ENCODE assay signal across 8 cellular contexts in genomic region chr11:10301656-10302293, GRCh38. TPM values are rescaled to one million over a fixed set of nuclear protein-coding genes. Genes with fewer than 3 reads are reported as not detected.
DNase-seq lines count a peak whose midpoint lies in the region; ATAC-seq and TF ChIP-seq lines count a peak whose summit lies in the region.

No MANE protein-coding gene starts in this region.

- H4K5ac ChIP-seq in mesendoderm (ENCODE audit: low read length), result no peak overlapping the region

- no peak overlapping the region for H3K18ac ChIP-seq in mesendoderm (ENCODE audit: low read length)

- H3K36me3 ChIP-seq in right atrium auricular region (peaks cover 8% of the 10 kb centered on the region), brain microvascular endothelial cell (replicated peaks) (peaks cover 14% of the 10 kb centered on the region), mesendoderm (ENCODE audit: control insufficient read depth, insufficient read depth, low read length) (no peaks in the 10 kb centered on the region)

- H3K27ac ChIP-seq in right atrium auricular region, result peak overlapping the region; percentile 85 to 88
- peak overlapping the region; percentile 82 for H3K27ac ChIP-seq in brain microvascular endothelial cell
- no peak overlapping the region for H3K27ac ChIP-seq in mesendoderm (ENCODE audit: low read depth, low read length)

- no CpG with 5 or more reads among the region's 6 CpGs for WGBS in mesendoderm (ENCODE audit: extremely low coverage, insufficient coverage, low lambda C conversion rate)

- peak overlapping the region; percentile 81 for H3K9ac ChIP-seq in mesendoderm (ENCODE audit: low read length)

- no peak overlapping the region for H2BK15ac ChIP-seq in mesendoderm (replicated peaks; ENCODE audit: low read depth)

- H3K27me3 ChIP-seq in right atrium auricular region (no peaks in the 10 kb centered on the region), brain microvascular endothelial cell (replicated peaks) (no peaks in the 10 kb centered on the region), mesendoderm (ENCODE audit: insufficient read depth, low read length, poor library complexity) (no peaks in the 10 kb centered on the region)

- H4K8ac ChIP-seq in mesendoderm (ENCODE audit: low read depth, low read length), result no peak overlapping the region

- H3K79me1 ChIP-seq in mesendoderm (ENCODE audit: low read length), result no peaks in the 10 kb centered on the region

- in situ Hi-C loops in brain microvascular endothelial cell (cut with HindIII; ENCODE audit: low pct_ligation_motif_present, low sequenced_read_pairs), result loop anchor here (25.0 kb wide), 1 partner anchor 314 kb away; no protein-coding TSS in a partner anchor

- no peak overlapping the region for H3K56ac ChIP-seq in mesendoderm (ENCODE audit: low read length)

- H3K4me1 ChIP-seq in right atrium auricular region (peaks cover 0 to 32% of the 10 kb centered on the region in 2 donors), mesendoderm (ENCODE audit: control insufficient read depth, low read depth, low read length) (peaks cover 2% of the 10 kb centered on the region)

- peaks cover 20% of the 10 kb centered on the region for H3K79me2 ChIP-seq in mesendoderm (ENCODE audit: control insufficient read depth, insufficient read depth, low read length)

- no peak overlapping the region for H2BK5ac ChIP-seq in mesendoderm (ENCODE audit: low read length)

- H3K4me3 ChIP-seq in right atrium auricular region (peak overlapping the region in 1 of 2 donors; percentile 66), brain microvascular endothelial cell (ENCODE audit: low read depth, low read length) (peak overlapping the region; percentile 95), mesendoderm (ENCODE audit: low read length) (no peak overlapping the region)

- TF ChIP-seq CTCF in right atrium auricular region (IDR thresholded peaks at IDR 0.05) (no peak), brain microvascular endothelial cell (IDR thresholded peaks at IDR 0.05; ENCODE audit: low read depth, low read length, missing control alignments) (no peak)

- H3K23ac ChIP-seq in mesendoderm (ENCODE audit: low read length), result no peak overlapping the region

- no peak for ATAC-seq in Right ventricle myocardium superior (ENCODE audit: poor library complexity)

- intact Hi-C loops in Right ventricle myocardium superior (cut with DNase I), result loop anchor here (10.0 kb wide), 1 partner anchor 327 kb away; no protein-coding TSS in a partner anchor

- no peak overlapping the region for H2AK5ac ChIP-seq in mesendoderm (ENCODE audit: low read length)

- no peaks in the 10 kb centered on the region for H3K9me3 ChIP-seq in right atrium auricular region

- H3K4me2 ChIP-seq in mesendoderm (ENCODE audit: low read length), result peak overlapping the region; percentile 91

- H2BK120ac ChIP-seq in mesendoderm (ENCODE audit: low read depth, low read length), result no peak overlapping the region

- DNase-seq in right atrium auricular region (ENCODE audit: low spot score) (no peak), Right ventricle myocardium superior (no peak), brain microvascular endothelial cell (peak; percentile 18), mesendoderm (no peak), hypothalamus (lab: John Stamatoyannopoulos, UW) (no peak), NCI-H2196 treated with DMSO at 0.1 percent for 48 hours (lab: John Stamatoyannopoulos, UW; ENCODE audit: unreplicated experiment) (no peak), iPS-NIHi11 (ENCODE audit: low spot score) (no peak), GOT3 (lab: John Stamatoyannopoulos, UW) (no peak)

- H3K4ac ChIP-seq in mesendoderm (ENCODE audit: low read depth, low read length), result no peak overlapping the region

RNA-seq across cellular contexts. Expression of gene ADM, which starts 3.1 kb away (rescaled TPM):
- 100 to 1,000 TPM in 1 of 2 donors, 10 to 100 TPM in 1; 31.2 to 217 TPM for total RNA-seq in right atrium auricular region
- 10.3 TPM for total RNA-seq in Right ventricle myocardium superior
- polyA plus RNA-seq in mesendoderm (2013, experiment 1 of 2), result 12.6 TPM
- 15.2 TPM for polyA plus RNA-seq in mesendoderm (2013, experiment 2 of 2)

RNA-seq across cellular contexts. Expression of gene SBF2, which starts 7.8 kb away (rescaled TPM):
- total RNA-seq in right atrium auricular region (10 to 100 TPM; 22.8 to 23.9 TPM), Right ventricle myocardium superior (18.3 TPM)
- polyA plus RNA-seq in mesendoderm (2013, experiment 1 of 2), result 14.5 TPM
- polyA plus RNA-seq in mesendoderm (2013, experiment 2 of 2), result 15.3 TPM
